1 cellular context compared by ENCODE assay signal in the genomic region with DNA sequence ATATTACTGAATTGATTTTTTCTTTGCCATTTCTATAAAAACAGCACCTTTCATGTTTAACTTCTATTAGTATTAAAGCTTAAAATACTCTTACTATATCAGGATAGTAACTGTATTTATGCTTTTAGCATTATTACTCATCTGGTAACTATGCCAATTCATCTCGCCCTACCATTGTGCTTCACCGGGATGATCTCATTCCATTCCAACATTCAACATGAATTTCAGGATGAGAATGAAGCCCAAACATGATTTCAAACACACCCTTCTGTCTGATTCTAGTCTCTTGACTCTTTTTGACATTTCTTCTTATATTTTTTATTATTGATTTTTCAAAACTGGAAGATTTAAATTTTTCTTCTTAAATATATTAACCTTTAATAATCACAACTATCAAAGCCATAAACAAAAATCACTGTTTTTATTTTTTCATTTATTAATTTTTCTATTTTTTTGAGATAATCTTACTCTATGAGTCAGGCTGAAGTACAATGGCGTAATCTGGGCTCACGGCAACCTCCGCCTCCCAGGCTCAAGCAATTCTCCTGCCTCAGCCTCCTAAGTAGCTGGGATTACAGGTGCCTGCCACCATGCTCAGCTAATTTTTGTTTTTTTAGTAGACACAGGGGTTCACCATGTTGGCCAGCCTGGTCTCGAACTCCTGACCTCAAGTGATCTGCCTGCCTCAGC.
A peak's percentile ranks its signal among the peaks of the same experiment; 100 is the strongest.
TF ChIP-seq lines count a peak whose summit lies in the region.

No MANE protein-coding gene starts in this region.

TF ChIP-seq in endothelial cell of umbilical vein, 7 proteins besides CTCF, POLR2A, EP300 and RAD21:
- TF ChIP-seq POLR2AphosphoS5 (IDR thresholded peaks at IDR 0.05; ENCODE audit: insufficient read depth, low read depth, low read length) (peak; percentile 35), GATA2 (IDR thresholded peaks at IDR 0.05; ENCODE audit: insufficient read depth, insufficient read length, low read depth, low read length) (no peak), JUN (IDR thresholded peaks at IDR 0.05; ENCODE audit: borderline replicate concordance, insufficient read depth, insufficient read length, low read depth) (peak; percentile 96), FOS (IDR thresholded peaks at IDR 0.05; ENCODE audit: borderline replicate concordance, insufficient read depth, low read length) (peak; percentile 65)
